6 cellular contexts compared by ENCODE assay signal in genomic region chr2:99153921-99154604, GRCh38. TPM values are rescaled to one million over a fixed set of nuclear protein-coding genes. Genes with fewer than 3 reads are reported as not detected.
DNase-seq lines count a peak whose midpoint lies in the region; ATAC-seq and TF ChIP-seq lines count a peak whose summit lies in the region.

No MANE protein-coding gene starts in this region.

- 42 to 50% (median 45%) methylated on average over 12 of the region's 12 CpGs for WGBS in heart left ventricle, 4 donors

- peak in 1 of 5 donors; percentile 33 for DNase-seq in heart left ventricle
- DNase-seq in cardiac septum (ENCODE audit: low spot score), result no peak
- peak; percentile 41 for DNase-seq in fibroblast of peridontal ligament (ENCODE audit: extremely low read depth)
- DNase-seq in stimulated activated CD4-positive, alpha-beta T cell treated with anti-CD3 and anti-CD28 coated beads, Interleukin-4, amount 100 ng/mL, for 4 hours, result no peak

- TF ChIP-seq POLR2A in heart left ventricle (IDR thresholded peaks at IDR 0.05), result no peak

- ATAC-seq in heart left ventricle, result peak in 1 of 4 donors; percentile 3
- ATAC-seq in GM19397 (IDR thresholded peaks at IDR 0.05; ENCODE audit: unreplicated experiment), result no peak

- no peaks in the 10 kb centered on the region for H3K9me3 ChIP-seq in heart left ventricle

- TF ChIP-seq CTCF in heart left ventricle (IDR thresholded peaks at IDR 0.05), result no peak

- H3K4me1 ChIP-seq in heart left ventricle, result peaks cover 0 to 27% (median 16%) of the 10 kb centered on the region in 12 donors

- intact Hi-C loops in heart left ventricle (cut with DNase I), result loop anchor here in 4 of 10 donors (1.0 to 10.0 kb wide), 4 partner anchors 13 to 341 kb away; partner anchors contain the start of genes EIF5B (in 2 of the 4), TXNDC9 (in 2 of the 4), C2orf15 (in 1 of the 4) and MITD1 (in 1 of the 4)
- intact Hi-C loops in cardiac septum (cut with DNase I), result loop anchor here (2.0 kb wide), 2 partner anchors 13 to 183 kb away; partner anchors contain the start of genes C2orf15, EIF5B and TXNDC9

- peak overlapping the region; percentile 51 to 84 (median 72) for H3K4me3 ChIP-seq in heart left ventricle

- H3K36me3 ChIP-seq in heart left ventricle, result peaks cover 0 to 28% (median 22%) of the 10 kb centered on the region in 9 donors

- no peaks in the 10 kb centered on the region for H3K27me3 ChIP-seq in heart left ventricle

- peak overlapping the region; percentile 45 to 93 (median 90) for H3K27ac ChIP-seq in heart left ventricle
- peak overlapping the region; percentile 88 for H3K27ac ChIP-seq in temporal lobe (ENCODE audit: low read depth, low read length)

RNA-seq across cellular contexts. Expression of gene TSGA10, which starts 0.7 kb away (rescaled TPM):
- total RNA-seq in heart left ventricle (10 to 100 TPM in 1 of 9 donors, 1 to 10 TPM in 8; 1.3 to 63.7 (median 2.9) TPM), cardiac septum (1.6 TPM), temporal lobe (9.8 TPM)
- polyA plus RNA-seq in heart left ventricle, result 1 to 10 TPM in 1 of 2 donors, under 1 TPM in 1; 0.75 to 1.7 TPM

RNA-seq across cellular contexts. Expression of gene LIPT1, which starts 0.7 kb away (rescaled TPM):
- total RNA-seq in heart left ventricle, result 10 to 100 TPM in 2 of 9 donors, 1 to 10 TPM in 7; 5.3 to 10.9 (median 7.5) TPM
- polyA plus RNA-seq in heart left ventricle, result 10 to 100 TPM in 1 of 2 donors, 1 to 10 TPM in 1; 5.3 to 12.4 TPM
- 6.6 TPM for total RNA-seq in cardiac septum
- 6.4 TPM for total RNA-seq in temporal lobe

RNA-seq across cellular contexts. Expression of gene C2orf15, which starts 12.6 kb away (rescaled TPM):
- under 1 TPM in 3 of 9 donors, not detected in 6; 0.29 to 0.70 (median 0.69) TPM for total RNA-seq in heart left ventricle
- under 1 TPM in 1 of 2 donors, not detected in 1; 0.04 TPM for polyA plus RNA-seq in heart left ventricle
- total RNA-seq in cardiac septum, result not detected
- 2.5 TPM for total RNA-seq in temporal lobe

RNA-seq across cellular contexts. Expression of gene MITD1, which starts 26.8 kb away (rescaled TPM):
- 10 to 100 TPM in 8 of 9 donors, 1 to 10 TPM in 1; 8.4 to 16.4 (median 14.0) TPM for total RNA-seq in heart left ventricle
- 10 to 100 TPM; 21.7 to 22.6 TPM for polyA plus RNA-seq in heart left ventricle
- total RNA-seq in cardiac septum, result 11.4 TPM
- total RNA-seq in temporal lobe, result 15.5 TPM

RNA-seq across cellular contexts. Expression of gene MRPL30, which starts 26.9 kb away (rescaled TPM):
- total RNA-seq in heart left ventricle, result 10 to 100 TPM; 26.4 to 38.3 (median 34.3) TPM
- 10 to 100 TPM; 24.9 to 30.7 TPM for polyA plus RNA-seq in heart left ventricle
- 27.8 TPM for total RNA-seq in cardiac septum
- total RNA-seq in temporal lobe, result 49.4 TPM
